In genomic region chr15:66229790-66230460, GRCh38 we compare ENCODE assay signal across 29 cellular contexts. TPM values are rescaled to one million over a fixed set of nuclear protein-coding genes. Genes with fewer than 3 reads are reported as not detected.
"Had no signal": no experiment of that assay in that cellular context is flagged by ENCODE, and none has a peak within 500 bp of the region (broad histone marks: within the 10 kb centered on the region; RNA-seq: fewer than 3 reads in every experiment).

No MANE protein-coding gene starts in this region.

- DNase-seq: activated CD4-positive, alpha-beta T cell treated with anti-CD3 and anti-CD28 coated beads for 36 hours; activated CD4-positive, alpha-beta T cell treated with anti-CD3 and anti-CD28 coated beads, Interleukin-2, amount 50 U/mL, for 4 hours; activated CD4-positive, CD25-positive, alpha-beta regulatory T cell; activated effector memory CD4-positive, alpha-beta T cell treated with Interleukin-2 at 50 U/mL for 16 hours; activated naive CD4-positive, alpha-beta T cell treated with Interleukin-2 at 50 U/mL for 16 hours; activated T-cell treated with anti-CD3 and anti-CD28 coated beads for 4 hours; activated T-cell treated with anti-CD3 and anti-CD28 coated beads, Interleukin-2, amount 50 U/mL, for 72 hours; cortex of kidney; effector memory CD8-positive, alpha-beta T cell; erythroblast; gastrocnemius medialis; kidney; left colon; mammary epithelial cell; naive B cell; nephron progenitor cell; right lobe of liver; stimulated activated CD4-positive, alpha-beta T cell treated with anti-CD3 and anti-CD28 coated beads, Interleukin-12 subunit alpha, Interleukin-12 subunit beta, amount 100 ng/mL, for 4 hours; stimulated activated CD4-positive, alpha-beta T cell treated with anti-CD3 and anti-CD28 coated beads, Interleukin-4, amount 100 ng/mL, for 1 hour had no signal

- H3K36me3 ChIP-seq: gastrocnemius medialis, neutrophil, right lobe of liver, vagina had no signal

- H3K4me2 ChIP-seq: hepatocyte had no signal

- H3K27ac Mint-ChIP-seq: activated CD4-positive, alpha-beta T cell treated with anti-CD3 and anti-CD28 coated beads for 36 hours; activated naive CD8-positive, alpha-beta T cell; activated T-cell treated with anti-CD3 and anti-CD28 coated beads, Interleukin-2, amount 50 U/mL, for 72 hours; effector memory CD8-positive, alpha-beta T cell; naive B cell; nephron progenitor cell; progenitor cell of endocrine pancreas; stimulated activated naive CD8-positive, alpha-beta T cell treated with anti-CD3 and anti-CD28 coated beads, Interleukin-15, Interleukin-2, amounts not matched to agents 100 ng/mL and 50 ng/mL, for 24 hours; T-helper 2 cell treated with Interferon-gamma antibody and Interleukin-4, amounts not matched to agents 5 μg/mL and 100 μg/mL, for 36 hours; type B pancreatic cell had no signal

- H3K9me3 ChIP-seq: gastrocnemius medialis, neutrophil, right lobe of liver, vagina had no signal

- H3K4me3 ChIP-seq: gastrocnemius medialis, hepatocyte, right lobe of liver, vagina had no signal

- FAIRE-seq: kidney had no signal

- H3K4me1 Mint-ChIP-seq: activated CD4-positive, alpha-beta T cell treated with anti-CD3 and anti-CD28 coated beads for 36 hours had no signal

- H3K27me3 Mint-ChIP-seq: activated naive CD8-positive, alpha-beta T cell; stimulated activated naive CD8-positive, alpha-beta T cell treated with anti-CD3 and anti-CD28 coated beads, Interleukin-15, Interleukin-2, amounts not matched to agents 100 ng/mL and 50 ng/mL, for 24 hours had no signal

- H3K9me3 Mint-ChIP-seq: activated T-cell treated with anti-CD3 and anti-CD28 coated beads, Interleukin-2, amount 50 U/mL, for 72 hours; effector memory CD8-positive, alpha-beta T cell; naive B cell; stimulated activated naive CD8-positive, alpha-beta T cell treated with anti-CD3 and anti-CD28 coated beads, Interleukin-15, Interleukin-2, amounts not matched to agents 100 ng/mL and 50 ng/mL, for 24 hours; T-helper 2 cell treated with Interferon-gamma antibody and Interleukin-4, amounts not matched to agents 5 μg/mL and 100 μg/mL, for 36 hours; type B pancreatic cell had no signal

- H3K4me3 Mint-ChIP-seq: activated CD4-positive, alpha-beta T cell treated with anti-CD3 and anti-CD28 coated beads for 36 hours; activated naive CD8-positive, alpha-beta T cell; activated T-cell treated with anti-CD3 and anti-CD28 coated beads, Interleukin-2, amount 50 U/mL, for 72 hours; effector memory CD8-positive, alpha-beta T cell; nephron progenitor cell; stimulated activated naive CD8-positive, alpha-beta T cell treated with anti-CD3 and anti-CD28 coated beads, Interleukin-15, Interleukin-2, amounts not matched to agents 100 ng/mL and 50 ng/mL, for 24 hours; T-helper 2 cell treated with Interferon-gamma antibody and Interleukin-4, amounts not matched to agents 5 μg/mL and 100 μg/mL, for 36 hours; type B pancreatic cell had no signal

- H3K4me1 ChIP-seq: gastrocnemius medialis, right lobe of liver, vagina had no signal

- H3K79me2 ChIP-seq: hepatocyte had no signal

- H3K36me3 Mint-ChIP-seq: activated naive CD8-positive, alpha-beta T cell; naive B cell; type B pancreatic cell had no signal

- H2AFZ ChIP-seq: hepatocyte had no signal

- H3K27me3 ChIP-seq: gastrocnemius medialis, hepatocyte, right lobe of liver, vagina had no signal

- ATAC-seq: activated CD4-positive, alpha-beta T cell treated with anti-CD3 and anti-CD28 coated beads for 36 hours; activated T-cell treated with anti-CD3 and anti-CD28 coated beads, Interleukin-2, amount 50 U/mL, for 72 hours; effector memory CD8-positive, alpha-beta T cell; gastrocnemius medialis; left colon; right lobe of liver had no signal

- H3K27ac ChIP-seq: gastrocnemius medialis, hepatocyte, neutrophil, right lobe of liver, vagina had no signal

RNA-seq across cellular contexts. Expression of gene MEGF11, which starts 23.6 kb away (rescaled TPM):
- total RNA-seq: activated CD4-positive, alpha-beta T cell treated with anti-CD3 and anti-CD28 coated beads for 36 hours; activated T-cell treated with anti-CD3 and anti-CD28 coated beads, Interleukin-2, amount 50 U/mL, for 72 hours; gastrocnemius medialis; left colon; mammary epithelial cell; osteocyte; right lobe of liver; subcutaneous adipose tissue had no signal
